ENCODE assay signal across 1 cellular context in genomic region chr16:68387301-68387700, GRCh38.
TF ChIP-seq lines count a peak whose summit lies in the region.

No MANE protein-coding gene starts in this region.

TF ChIP-seq in H1, 55 proteins besides CTCF, POLR2A, EP300 and RAD21:
- TF ChIP-seq BRCA1 (IDR thresholded peaks at IDR 0.05; ENCODE audit: low read depth, low read length) (no peak), CHD2 (IDR thresholded peaks at IDR 0.05; ENCODE audit: low read length) (no peak), CREB1 (IDR thresholded peaks at IDR 0.05) (no peak), RNF2 (IDR thresholded peaks at IDR 0.05; ENCODE audit: borderline replicate concordance, low read depth, low read length, missing control alignments, poor library complexity, severe bottlenecking) (no peak), TAF7 (optimal IDR thresholded peaks at IDR 0.05; ENCODE audit: borderline replicate concordance, low read depth, low read length) (peak; percentile 81)
